ENCODE assay signal across 20 cellular contexts in genomic region chr16:62576636-62577035, GRCh38.
A peak's percentile ranks its signal among the peaks of the same experiment; 100 is the strongest.
DNase-seq lines count a peak whose midpoint lies in the region; ATAC-seq and TF ChIP-seq lines count a peak whose summit lies in the region.
"Had no signal": no experiment of that assay in that cellular context is flagged by ENCODE, and none has a peak within 500 bp of the region (broad histone marks: within the 10 kb centered on the region; RNA-seq: fewer than 3 reads in every experiment).

No MANE protein-coding gene starts in this region.

- DNase-seq in Ammon's horn (ENCODE audit: low spot score) (peak; percentile 33), dorsolateral prefrontal cortex (no peak), pons (ENCODE audit: low spot score) (peak; percentile 59), superior temporal gyrus (ENCODE audit: extremely low spot score) (peak; percentile 64), left lobe of liver (ENCODE audit: low spot score) (no peak)
- DNase-seq: BE2C; Calu3; CD4-positive, alpha-beta T cell; CD8-positive, alpha-beta memory T cell; DMS53; DMS79 treated with DMSO at 0.1 percent for 48 hours; GF-D8; GOT3; HFFc6 had no signal

- H3K27me3 ChIP-seq in dorsolateral prefrontal cortex, result peaks cover 0 to 3% (median 0%) of the 10 kb centered on the region in 45 donors
- H3K27me3 ChIP-seq: BE2C; BLaER1 treated with 17β-estradiol and CSF1 and Interleukin-3, amounts not matched to agents 10 nM and 100 nM had no signal

- H3K4me1 Mint-ChIP-seq in activated T-helper 17 cell treated with anti-CD3 and anti-CD28 coated beads, Interleukin-2, amount 50 U/mL, for 72 hours, result no peaks in the 10 kb centered on the region
- H3K4me1 Mint-ChIP-seq: CD14-positive monocyte; CD8-positive, alpha-beta memory T cell had no signal

- no peak overlapping the region for H3K4me3 Mint-ChIP-seq in activated T-helper 17 cell treated with anti-CD3 and anti-CD28 coated beads, Interleukin-2, amount 50 U/mL, for 72 hours
- H3K4me3 Mint-ChIP-seq: CD14-positive monocyte; CD4-positive, alpha-beta T cell; CD8-positive, alpha-beta memory T cell; HFFc6 had no signal

- H3K4me3 ChIP-seq in dorsolateral prefrontal cortex, result no peak overlapping the region
- H3K4me3 ChIP-seq: BLaER1 treated with 17β-estradiol and CSF1 and Interleukin-3, amounts not matched to agents 10 nM and 100 nM; HAP-1 had no signal

- H3K36me3 Mint-ChIP-seq in activated T-helper 17 cell treated with anti-CD3 and anti-CD28 coated beads, Interleukin-2, amount 50 U/mL, for 72 hours (ENCODE audit: low read depth), result no peaks in the 10 kb centered on the region
- H3K36me3 Mint-ChIP-seq: CD14-positive monocyte; CD8-positive, alpha-beta memory T cell had no signal

- no peak for ATAC-seq in left lobe of liver
- no peak for ATAC-seq in activated T-helper 17 cell treated with anti-CD3 and anti-CD28 coated beads, Interleukin-2, amount 50 U/mL, for 72 hours (replicated peaks)
- no peak for ATAC-seq in HG02678 (IDR thresholded peaks at IDR 0.05; ENCODE audit: unreplicated experiment)

- intact Hi-C loops in dorsolateral prefrontal cortex (cut with DNase I), result no loop called here

- H3K9me3 Mint-ChIP-seq in activated T-helper 17 cell treated with anti-CD3 and anti-CD28 coated beads, Interleukin-2, amount 50 U/mL, for 72 hours, result peaks cover 12% of the 10 kb centered on the region

- peak overlapping the region in 30 of 59 donors; percentile 10 to 87 (median 63) for H3K27ac ChIP-seq in dorsolateral prefrontal cortex
- H3K27ac ChIP-seq: 22Rv1; BLaER1 treated with 17β-estradiol and CSF1 and Interleukin-3, amounts not matched to agents 10 nM and 100 nM had no signal

- H3K27ac Mint-ChIP-seq in activated T-helper 17 cell treated with anti-CD3 and anti-CD28 coated beads, Interleukin-2, amount 50 U/mL, for 72 hours, result no peak overlapping the region
- H3K27ac Mint-ChIP-seq: CD14-positive monocyte; CD4-positive, alpha-beta T cell; CD8-positive, alpha-beta memory T cell; HFFc6 had no signal

- no peak for TF ChIP-seq CTCF in dorsolateral prefrontal cortex (IDR thresholded peaks at IDR 0.05 in 54 of 56, conservative IDR thresholded peaks at IDR 0.05 in 2 of 56; ENCODE audit: low read depth in 1 of 56, partially characterized antibody in 56 of 56)

- H3K27me3 Mint-ChIP-seq in activated T-helper 17 cell treated with anti-CD3 and anti-CD28 coated beads, Interleukin-2, amount 50 U/mL, for 72 hours, result no peaks in the 10 kb centered on the region
- H3K27me3 Mint-ChIP-seq: CD4-positive, alpha-beta T cell had no signal

Comparison
In these comparisons a context has a peak if more than half of its experiments do, and no peak if none do; other contexts are left out.
1. DNase-seq: peak in Ammon's horn (single experiment), pons (single experiment) and superior temporal gyrus (single experiment); none in dorsolateral prefrontal cortex (0 of 10) and left lobe of liver (single experiment).